In the genomic region with DNA sequence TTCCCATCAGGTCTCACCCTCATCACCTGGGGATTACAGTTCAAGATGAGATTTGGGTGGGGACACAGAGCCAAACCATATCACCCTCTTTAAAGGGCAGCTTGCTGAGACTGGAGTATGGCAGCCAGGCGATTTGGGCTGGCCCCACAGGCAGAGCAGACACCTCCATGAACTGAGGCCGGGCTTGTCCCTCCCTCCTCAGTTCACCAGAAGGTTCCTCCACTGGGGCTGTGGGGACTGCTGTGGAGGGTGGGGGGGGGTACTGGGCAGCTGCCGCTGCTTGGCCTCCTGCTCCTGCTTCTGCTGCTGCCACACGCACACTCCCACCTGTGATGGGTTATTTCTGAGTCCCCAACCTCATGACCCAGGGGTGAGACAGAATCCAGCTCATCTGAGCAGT, we compare ENCODE assay signal across 29 cellular contexts.
"Had no signal": no experiment of that assay in that cellular context is flagged by ENCODE, and none has a peak within 500 bp of the region (broad histone marks: within the 10 kb centered on the region; RNA-seq: fewer than 3 reads in every experiment).

No MANE protein-coding gene starts in this region.

- H3K4me1 ChIP-seq: heart right ventricle, pancreas, right atrium auricular region, suprapubic skin, transverse colon, vagina had no signal

- DNase-seq: dermis blood vessel endothelial cell; effector memory CD4-positive, alpha-beta T cell; esophagus squamous epithelium; foreskin melanocyte; glutamatergic neuron; heart right ventricle; hippocampal formation; mucosa of descending colon; naive B cell; nephron progenitor cell; occipital lobe; pancreas; stimulated activated CD4-positive, alpha-beta T cell treated with anti-CD3 and anti-CD28 coated beads, Interleukin-12 subunit alpha, Interleukin-12 subunit beta, amount 100 ng/mL, for 4 hours; stimulated activated CD4-positive, alpha-beta T cell treated with anti-CD3 and anti-CD28 coated beads, Interleukin-1b, Interleukin-23, amount 100 ng/mL, for 48 hours; stimulated activated CD4-positive, alpha-beta T cell treated with anti-CD3 and anti-CD28 coated beads, Interleukin-4, amount 100 ng/mL, for 1 hour; stimulated activated CD8-positive, alpha-beta memory T cell treated with anti-CD3 and anti-CD28 coated beads, Interleukin-4, amount 100 ng/mL, for 48 hours; stimulated activated naive CD4-positive, alpha-beta T cell; stimulated activated naive CD8-positive, alpha-beta T cell treated with anti-CD3 and anti-CD28 coated beads, Interleukin-15, amount 100 ng/mL, for 72 hours; transverse colon had no signal

- H3K4me1 Mint-ChIP-seq: memory B cell, mesothelial cell of epicardium had no signal

- H3K9me3 ChIP-seq: pancreas, vagina had no signal

- H3K27me3 ChIP-seq: esophagus squamous epithelium, pancreas, right atrium auricular region, transverse colon, vagina had no signal

- H3K4me3 Mint-ChIP-seq: memory B cell; mesothelial cell of epicardium; naive B cell; nephron progenitor cell; stimulated activated naive CD8-positive, alpha-beta T cell treated with anti-CD3 and anti-CD28 coated beads, Interleukin-15, amount 100 ng/mL, for 72 hours had no signal

- H3K27ac ChIP-seq: coronary artery, esophagus squamous epithelium, heart right ventricle, pancreas, right atrium auricular region, suprapubic skin, transverse colon, vagina had no signal

- H3K36me3 Mint-ChIP-seq: memory B cell, naive B cell had no signal

- H3K27ac Mint-ChIP-seq: memory B cell, mesothelial cell of epicardium, naive B cell had no signal

- H3K4me2 ChIP-seq: smooth muscle cell had no signal

- ATAC-seq: heart right ventricle; mucosa of descending colon; pancreas; sciatic nerve; stimulated activated naive CD8-positive, alpha-beta T cell treated with anti-CD3 and anti-CD28 coated beads, Interleukin-15, amount 100 ng/mL, for 72 hours had no signal

- H3K4me3 ChIP-seq: coronary artery, esophagus squamous epithelium, heart right ventricle, lung, mucosa of descending colon, pancreas, right atrium auricular region, smooth muscle cell, suprapubic skin, transverse colon, vagina had no signal

- H3K36me3 ChIP-seq: esophagus squamous epithelium, heart right ventricle, pancreas, right atrium auricular region, suprapubic skin, transverse colon, vagina had no signal

- H3K27me3 Mint-ChIP-seq: progenitor cell of endocrine pancreas; stimulated activated naive CD8-positive, alpha-beta T cell treated with anti-CD3 and anti-CD28 coated beads, Interleukin-15, amount 100 ng/mL, for 72 hours had no signal
